In the genomic region with DNA sequence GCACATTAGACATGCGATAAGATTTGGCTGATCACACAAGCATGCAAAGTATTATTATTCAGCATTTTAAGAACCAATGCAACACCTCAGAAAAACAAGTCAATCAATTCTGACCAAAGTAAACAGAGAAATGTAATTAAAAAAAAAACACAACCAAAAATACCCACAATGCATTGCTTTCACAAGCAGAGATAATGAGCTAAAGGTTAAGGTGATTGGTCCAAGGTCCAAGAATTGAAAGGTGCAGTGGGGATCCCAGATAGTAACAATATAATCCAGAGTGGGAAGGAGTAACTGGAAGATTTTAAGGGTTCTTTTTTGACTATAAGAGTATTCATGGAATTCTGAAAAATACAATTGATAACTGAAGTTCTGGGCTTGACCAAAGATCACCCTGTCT, we compare ENCODE assay signal across 23 cellular contexts. TPM values are rescaled to one million over a fixed set of nuclear protein-coding genes. Genes with fewer than 3 reads are reported as not detected.
DNase-seq lines count a peak whose midpoint lies in the region; ATAC-seq and TF ChIP-seq lines count a peak whose summit lies in the region.
"Had no signal": no experiment of that assay in that cellular context is flagged by ENCODE, and none has a peak within 500 bp of the region (broad histone marks: within the 10 kb centered on the region; RNA-seq: fewer than 3 reads in every experiment).

No MANE protein-coding gene starts in this region.

- peaks cover 21% of the 10 kb centered on the region for H3K79me2 ChIP-seq in DOHH2 (ENCODE audit: control insufficient read depth, low read length)

- POLR2A ChIA-PET in HEK293 (lab: Yijun Ruan, JAX) (interaction anchor here (1.0 kb wide), 1 partner anchor 14 kb away, joined by 3 read pairs; no protein-coding TSS in a partner anchor), WTC11 (lab: Charles Lee) (interaction anchor here (0.7 kb wide), 1 partner anchor 320 kb away, joined by 4 read pairs; no protein-coding TSS in a partner anchor)

- H3K9ac ChIP-seq in liver (ENCODE audit: low read depth in 1 of 2, low read length in 2 of 2), result no peak overlapping the region
- H3K9ac ChIP-seq: GM23248 had no signal

- TF ChIP-seq CTCF in DOHH2 (IDR thresholded peaks at IDR 0.05; ENCODE audit: low read depth, low read length, poor library complexity, severe bottlenecking) (no peak), HEK293 (tag by site-specific recombination; IDR thresholded peaks at IDR 0.05) (no peak), WTC11 (IDR thresholded peaks at IDR 0.05) (no peak), liver (IDR thresholded peaks at IDR 0.05; ENCODE audit: low read depth, low read length, missing input control) (no peak)

- no peaks in the 10 kb centered on the region for H3K9me3 Mint-ChIP-seq in WTC11
- H3K9me3 Mint-ChIP-seq: CD4-positive, alpha-beta memory T cell had no signal

- H3K4me3 ChIP-seq in DOHH2 (ENCODE audit: low read length), result peak overlapping the region; percentile 59
- H3K4me3 ChIP-seq in HEK293 (ENCODE audit: low read depth, low read length), result no peak overlapping the region
- H3K4me3 ChIP-seq in liver (ENCODE audit: low read depth in 1 of 3, low read length in 3 of 3), result no peak overlapping the region
- H3K4me3 ChIP-seq: GM12878, GM23248 had no signal

- peak overlapping the region; percentile 95 for H3K4me2 ChIP-seq in DOHH2 (ENCODE audit: low read length)

- TF ChIP-seq RAD21 in liver (IDR thresholded peaks at IDR 0.05), result peak in 1 of 2 donors; percentile 13

- ATAC-seq in WTC11, result no peak
- ATAC-seq: GM12878 had no signal

- no peak overlapping the region for H3K4me3 Mint-ChIP-seq in WTC11
- H3K4me3 Mint-ChIP-seq: CD4-positive, alpha-beta memory T cell had no signal

- H3K27ac ChIP-seq in DOHH2 (ENCODE audit: low read depth, low read length), result peak overlapping the region; percentile 100
- H3K27ac ChIP-seq in HEK293 (ENCODE audit: extremely low read depth, low read depth, low read length), result no peak overlapping the region
- no peak overlapping the region for H3K27ac ChIP-seq in liver (ENCODE audit: low read depth in 1 of 2, low read length in 2 of 2)
- H3K27ac ChIP-seq: GM23248 had no signal

- no peaks in the 10 kb centered on the region for H3K9me3 ChIP-seq in DOHH2 (ENCODE audit: control insufficient read depth, insufficient read depth, low read length)
- no peaks in the 10 kb centered on the region for H3K9me3 ChIP-seq in HEK293 (ENCODE audit: control insufficient read depth, insufficient read depth, low read depth, low read length)
- H3K9me3 ChIP-seq in liver (ENCODE audit: control insufficient read depth in 4 of 4, low read length in 3 of 4), result no peaks in the 10 kb centered on the region

- H3K27me3 ChIP-seq in DOHH2 (ENCODE audit: control insufficient read depth, low read length) (no peaks in the 10 kb centered on the region), liver (ENCODE audit: control insufficient read depth in 4 of 4, insufficient read depth in 4 of 4, low read length in 3 of 4) (no peaks in the 10 kb centered on the region)

- CTCF ChIA-PET in HEK293 (lab: Yijun Ruan, JAX) (interaction anchor here (0.8 to 1.9 kb wide), 2 partner anchors 129 to 497 kb away, joined by 3 to 6 read pairs; no protein-coding TSS in a partner anchor), WTC11 (lab: Charles Lee) (interaction anchor here (0.8 to 1.1 kb wide), 3 partner anchors 10 to 368 kb away, joined by 3 read pairs; no protein-coding TSS in a partner anchor)

- H3K4me1 ChIP-seq in DOHH2 (ENCODE audit: control insufficient read depth, low read length) (peaks cover 99% of the 10 kb centered on the region), HEK293 (ENCODE audit: control insufficient read depth, insufficient read depth, low read length) (no peaks in the 10 kb centered on the region), liver (ENCODE audit: control insufficient read depth in 4 of 4, insufficient read depth in 4 of 4, low read length in 3 of 4) (peaks cover 0 to 12% (median 6%) of the 10 kb centered on the region in 4 donors)

- H3K36me3 ChIP-seq in DOHH2 (ENCODE audit: control insufficient read depth, low read length), result peaks cover 66% of the 10 kb centered on the region
- H3K36me3 ChIP-seq in HEK293 (ENCODE audit: control insufficient read depth in 2 of 2, insufficient read depth in 1 of 2, low read length in 2 of 2), result peaks cover 8 to 41% of the 10 kb centered on the region in 2 experiments
- peaks cover 0 to 29% (median 12%) of the 10 kb centered on the region in 4 donors for H3K36me3 ChIP-seq in liver (ENCODE audit: control insufficient read depth in 4 of 4, insufficient read depth in 3 of 4, low read depth in 1 of 4, low read length in 3 of 4)

- no peak for DNase-seq in WTC11 (ENCODE audit: low spot score)
- no peak for DNase-seq in globus pallidus (ENCODE audit: low spot score)
- no peak for DNase-seq in NCI-H446 treated with DMSO at 0.1 percent for 48 hours (lab: John Stamatoyannopoulos, UW)
- no peak for DNase-seq in DMS 273 treated with DMSO at 0.1 percent for 48 hours (lab: John Stamatoyannopoulos, UW)
- DNase-seq: C1 segment of cervical spinal cord; Calu3; CD4-positive, alpha-beta memory T cell; COR-L47; DMS153; DND-41; EL; GDM1; GM23248; H7; HCEC 1CT had no signal

- H3K36me3 Mint-ChIP-seq in WTC11, result peaks cover 27% of the 10 kb centered on the region
- H3K36me3 Mint-ChIP-seq: CD4-positive, alpha-beta memory T cell had no signal

- H3K27ac Mint-ChIP-seq in WTC11, result 0 out of 2 replicates have a peak overlapping the region, but pooled peaks have one; percentile 17

- 97% methylated on average over 1 of the region's 1 CpG for WGBS in liver

- no peaks in the 10 kb centered on the region for H3K9me2 ChIP-seq in DOHH2 (replicated peaks; ENCODE audit: control insufficient read depth, low read length)

- H4K20me1 ChIP-seq in DOHH2 (ENCODE audit: control insufficient read depth, insufficient read depth, low read depth, low read length), result no peaks in the 10 kb centered on the region

- peaks cover 18% of the 10 kb centered on the region for H3K4me1 Mint-ChIP-seq in WTC11
- H3K4me1 Mint-ChIP-seq: CD4-positive, alpha-beta memory T cell had no signal

- no peaks in the 10 kb centered on the region for H3K27me3 Mint-ChIP-seq in WTC11 (ENCODE audit: low read depth)

- H3F3A ChIP-seq in DOHH2 (ENCODE audit: control insufficient read depth, insufficient read depth), result peaks cover 47% of the 10 kb centered on the region

TF ChIP-seq in HEK293, 187 proteins besides CTCF, POLR2A, EP300 and RAD21:
- TF ChIP-seq ZNF76 (tag by site-specific recombination; IDR thresholded peaks at IDR 0.05; ENCODE audit: borderline replicate concordance, low read depth), result 0 out of 2 replicates have a peak, but pooled peaks have one; percentile 32
- TF ChIP-seq ZNF701 (tag by site-specific recombination; IDR thresholded peaks at IDR 0.05), result no peak

TF ChIP-seq in WTC11, 78 proteins besides CTCF, POLR2A, EP300 and RAD21 (continues in another document):
- TF ChIP-seq EMX1 (CRISPR knock-in tag; IDR thresholded peaks at IDR 0.05), result no peak
- TF ChIP-seq, protein P1, sequence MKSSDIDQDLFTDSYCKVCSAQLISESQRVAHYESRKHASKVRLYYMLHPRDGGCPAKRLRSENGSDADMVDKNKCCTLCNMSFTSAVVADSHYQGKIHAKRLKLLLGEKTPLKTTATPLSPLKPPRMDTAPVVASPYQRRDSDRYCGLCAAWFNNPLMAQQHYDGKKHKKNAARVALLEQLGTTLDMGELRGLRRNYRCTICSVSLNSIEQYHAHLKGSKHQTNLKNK (CRISPR knock-in tag; IDR thresholded peaks at IDR 0.05), result no peak
- TF ChIP-seq NFATC4 (CRISPR knock-in tag; IDR thresholded peaks at IDR 0.05), result no peak
- TF ChIP-seq, protein P2, sequence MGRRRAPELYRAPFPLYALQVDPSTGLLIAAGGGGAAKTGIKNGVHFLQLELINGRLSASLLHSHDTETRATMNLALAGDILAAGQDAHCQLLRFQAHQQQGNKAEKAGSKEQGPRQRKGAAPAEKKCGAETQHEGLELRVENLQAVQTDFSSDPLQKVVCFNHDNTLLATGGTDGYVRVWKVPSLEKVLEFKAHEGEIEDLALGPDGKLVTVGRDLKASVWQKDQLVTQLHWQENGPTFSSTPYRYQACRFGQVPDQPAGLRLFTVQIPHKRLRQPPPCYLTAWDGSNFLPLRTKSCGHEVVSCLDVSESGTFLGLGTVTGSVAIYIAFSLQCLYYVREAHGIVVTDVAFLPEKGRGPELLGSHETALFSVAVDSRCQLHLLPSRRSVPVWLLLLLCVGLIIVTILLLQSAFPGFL (CRISPR knock-in tag; IDR thresholded peaks at IDR 0.05; ENCODE audit: borderline replicate concordance), result no peak
- TF ChIP-seq SP1 (CRISPR knock-in tag; conservative IDR thresholded peaks at IDR 0.05), result no peak
- no peak for TF ChIP-seq FOXP1 (CRISPR knock-in tag; IDR thresholded peaks at IDR 0.05; ENCODE audit: borderline replicate concordance)
- no peak for TF ChIP-seq JUN (CRISPR knock-in tag; IDR thresholded peaks at IDR 0.05)
- no peak for TF ChIP-seq TCF7 (CRISPR knock-in tag; IDR thresholded peaks at IDR 0.05; ENCODE audit: low read depth)
- no peak for TF ChIP-seq ATF1 (CRISPR knock-in tag; IDR thresholded peaks at IDR 0.05)

TF ChIP-seq in liver, 16 proteins besides CTCF, POLR2A, EP300 and RAD21:
- TF ChIP-seq TAF1 (conservative IDR thresholded peaks at IDR 0.05) (no peak), HNF4G (IDR thresholded peaks at IDR 0.05) (peak; percentile 15), NR2F2 (IDR thresholded peaks at IDR 0.05) (peak; percentile 20), HNF4A (conservative IDR thresholded peaks at IDR 0.05) (peak; percentile 68 to 77), RXRA (IDR thresholded peaks at IDR 0.05) (peak in 1 of 2 donors; percentile 29)
- TF ChIP-seq, protein P3, sequence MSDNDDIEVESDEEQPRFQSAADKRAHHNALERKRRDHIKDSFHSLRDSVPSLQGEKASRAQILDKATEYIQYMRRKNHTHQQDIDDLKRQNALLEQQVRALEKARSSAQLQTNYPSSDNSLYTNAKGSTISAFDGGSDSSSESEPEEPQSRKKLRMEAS (IDR thresholded peaks at IDR 0.05), result no peak

RNA-seq across cellular contexts. Expression of a gene that starts 39.0 kb away (rescaled TPM):
- not detected in 3 replicates for total RNA-seq in WTC11 (2021)
- total RNA-seq in liver, result not detected
- polyA plus RNA-seq in liver, result under 1 TPM in 1 of 2 donors, not detected in 1; 0.43 TPM
- total RNA-seq: A172; A673; Calu3; CD4-positive, alpha-beta memory T cell; GM12878; GM23248; H1; H7 had no signal
- polyA plus RNA-seq: BJ; CD4-positive, alpha-beta memory T cell; GM12878; GM23248; H1 had no signal
